22 cellular contexts compared by ENCODE assay signal in the genomic region with DNA sequence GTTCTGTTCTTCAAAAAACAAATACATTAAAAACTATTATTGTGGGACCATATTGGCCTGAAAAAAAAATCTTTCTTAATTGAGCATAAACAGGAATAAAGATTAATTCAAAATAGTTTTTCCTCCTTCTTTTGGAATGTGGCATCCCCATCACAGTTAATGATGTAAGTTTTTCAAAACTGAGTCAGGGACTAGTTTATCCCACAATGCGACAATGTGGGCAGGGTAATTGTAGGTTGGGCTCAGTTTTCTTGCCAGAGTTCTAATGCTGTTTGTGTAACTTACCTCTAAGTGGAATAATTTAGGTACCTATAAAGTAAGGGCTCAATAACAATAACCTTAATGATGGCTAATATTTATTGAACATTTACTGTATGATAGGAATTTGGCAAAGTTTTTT.
"Had no signal": no experiment of that assay in that cellular context is flagged by ENCODE, and none has a peak within 500 bp of the region (broad histone marks: within the 10 kb centered on the region; RNA-seq: fewer than 3 reads in every experiment).

No MANE protein-coding gene starts in this region.

- H3K9me3 Mint-ChIP-seq: activated CD4-positive, alpha-beta memory T cell treated with anti-CD3 and anti-CD28 coated beads, Interleukin-2, amount 10 ng/mL, durations not matched to agents 7 days and 5 days; activated naive CD4-positive, alpha-beta T cell treated with anti-CD3 and anti-CD28 coated beads, Interleukin-2, amount 10 ng/mL, durations not matched to agents 7 days and 5 days; activated T-cell treated with anti-CD3 and anti-CD28 coated beads, Interleukin-2, amount 50 U/mL, for 72 hours; immature natural killer cell; natural killer cell treated with Interleukin-12 subunit alpha and Interleukin-12 subunit beta and Interleukin-15 and Interleukin-18, amount 100 ng/mL, for 72 hours; T-helper 1 cell treated with Interleukin-12 subunit alpha and Interleukin-12 subunit beta and Interleukin-4 antibody, amounts not matched to agents 30 μg/mL and 1 μg/mL, for 36 hours had no signal

- H3K27ac Mint-ChIP-seq: activated CD4-positive, alpha-beta memory T cell treated with anti-CD3 and anti-CD28 coated beads, Interleukin-2, amount 10 ng/mL, durations not matched to agents 7 days and 5 days; activated CD4-positive, alpha-beta T cell treated with anti-CD3 and anti-CD28 coated beads, Interleukin-2, amount 10 ng/mL, durations not matched to agents 24 days and 14 days; activated naive CD4-positive, alpha-beta T cell treated with anti-CD3 and anti-CD28 coated beads, Interleukin-2, amount 10 ng/mL, durations not matched to agents 7 days and 5 days; activated T-cell treated with anti-CD3 and anti-CD28 coated beads, Interleukin-2, amount 50 U/mL, for 72 hours; brain; immature natural killer cell; natural killer cell treated with Interleukin-12 subunit alpha and Interleukin-12 subunit beta and Interleukin-15 and Interleukin-18, amount 100 ng/mL, for 72 hours; progenitor cell of endocrine pancreas; T-helper 1 cell treated with Interleukin-12 subunit alpha and Interleukin-12 subunit beta and Interleukin-4 antibody, amounts not matched to agents 30 μg/mL and 1 μg/mL, for 36 hours had no signal

- H3K27me3 Mint-ChIP-seq: activated CD4-positive, alpha-beta memory T cell treated with anti-CD3 and anti-CD28 coated beads, Interleukin-2, amount 10 ng/mL, durations not matched to agents 7 days and 5 days; activated CD4-positive, alpha-beta T cell treated with anti-CD3 and anti-CD28 coated beads, Interleukin-2, amount 10 ng/mL, durations not matched to agents 24 days and 14 days; activated naive CD4-positive, alpha-beta T cell treated with anti-CD3 and anti-CD28 coated beads, Interleukin-2, amount 10 ng/mL, durations not matched to agents 7 days and 5 days; natural killer cell treated with Interleukin-12 subunit alpha and Interleukin-12 subunit beta and Interleukin-15 and Interleukin-18, amount 100 ng/mL, for 72 hours; progenitor cell of endocrine pancreas had no signal

- DNase-seq: activated CD4-positive, alpha-beta memory T cell treated with anti-CD3 and anti-CD28 coated beads, Interleukin-2, amount 10 ng/mL, durations not matched to agents 7 days and 5 days; activated CD4-positive, alpha-beta T cell treated with anti-CD3 and anti-CD28 coated beads, Interleukin-2, amount 10 ng/mL, durations not matched to agents 24 days and 14 days; activated effector memory CD4-positive, alpha-beta T cell treated with Interleukin-2 at 50 U/mL for 16 hours; activated naive CD4-positive, alpha-beta T cell treated with anti-CD3 and anti-CD28 coated beads, Interleukin-2, amount 10 ng/mL, durations not matched to agents 7 days and 5 days; activated T-cell treated with anti-CD3 and anti-CD28 coated beads, Interleukin-2, amount 50 U/mL, for 72 hours; dermis blood vessel endothelial cell; effector CD8-positive, alpha-beta T cell; erythroblast; glutamatergic neuron; immature natural killer cell; kidney glomerular epithelial cell; left lung; stimulated activated CD4-positive, alpha-beta T cell treated with anti-CD3 and anti-CD28 coated beads, Interleukin-1b, Interleukin-23, amount 100 ng/mL, for 48 hours; stomach; trophoblast cell; uterus had no signal

- ATAC-seq: activated CD4-positive, CD25-positive, alpha-beta regulatory T cell treated with anti-CD3 and anti-CD28 coated beads, Interleukin-2, amount 50 U/mL, for 24 hours; activated T-cell treated with anti-CD3 and anti-CD28 coated beads, Interleukin-2, amount 50 U/mL, for 72 hours; left lung; natural killer cell treated with Interleukin-12 subunit alpha and Interleukin-12 subunit beta and Interleukin-15 and Interleukin-18, amount 100 ng/mL, for 72 hours had no signal

- H3K4me3 Mint-ChIP-seq: activated CD4-positive, alpha-beta memory T cell treated with anti-CD3 and anti-CD28 coated beads, Interleukin-2, amount 10 ng/mL, durations not matched to agents 7 days and 5 days; activated CD4-positive, alpha-beta T cell treated with anti-CD3 and anti-CD28 coated beads, Interleukin-2, amount 10 ng/mL, durations not matched to agents 24 days and 14 days; activated naive CD4-positive, alpha-beta T cell treated with anti-CD3 and anti-CD28 coated beads, Interleukin-2, amount 10 ng/mL, durations not matched to agents 7 days and 5 days; activated T-cell treated with anti-CD3 and anti-CD28 coated beads, Interleukin-2, amount 50 U/mL, for 72 hours; brain; immature natural killer cell; natural killer cell treated with Interleukin-12 subunit alpha and Interleukin-12 subunit beta and Interleukin-15 and Interleukin-18, amount 100 ng/mL, for 72 hours; T-helper 1 cell treated with Interleukin-12 subunit alpha and Interleukin-12 subunit beta and Interleukin-4 antibody, amounts not matched to agents 30 μg/mL and 1 μg/mL, for 36 hours had no signal

- H3K4me1 Mint-ChIP-seq: activated CD4-positive, alpha-beta memory T cell treated with anti-CD3 and anti-CD28 coated beads, Interleukin-2, amount 10 ng/mL, durations not matched to agents 7 days and 5 days; activated CD4-positive, alpha-beta T cell treated with anti-CD3 and anti-CD28 coated beads, Interleukin-2, amount 10 ng/mL, durations not matched to agents 24 days and 14 days; activated naive CD4-positive, alpha-beta T cell treated with anti-CD3 and anti-CD28 coated beads, Interleukin-2, amount 10 ng/mL, durations not matched to agents 7 days and 5 days; brain; immature natural killer cell had no signal

- FAIRE-seq: frontal cortex had no signal
